19 cellular contexts compared by ENCODE assay signal in the genomic region with DNA sequence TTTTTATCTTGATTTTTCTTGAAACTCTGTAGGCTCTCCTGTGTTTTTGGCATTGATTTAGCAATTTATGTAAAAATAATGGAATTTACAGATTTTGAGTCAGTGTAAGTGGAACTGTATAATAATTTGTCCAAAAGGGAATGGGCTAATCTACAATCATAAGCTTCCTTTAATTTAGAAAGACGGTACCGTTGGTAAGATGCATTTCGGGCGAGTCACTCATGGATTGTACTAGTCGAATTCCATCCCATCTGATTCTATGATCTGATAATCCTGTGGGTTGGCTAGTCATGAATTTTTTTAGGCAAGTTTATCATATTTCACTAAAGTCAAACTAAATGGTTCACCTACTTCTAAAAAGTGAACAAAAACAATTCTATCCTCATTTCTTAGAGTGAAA.
DNase-seq lines count a peak whose midpoint lies in the region; ATAC-seq, FAIRE-seq and TF ChIP-seq lines count a peak whose summit lies in the region.
"Had no signal": no experiment of that assay in that cellular context is flagged by ENCODE, and none has a peak within 500 bp of the region (broad histone marks: within the 10 kb centered on the region; RNA-seq: fewer than 3 reads in every experiment).

No MANE protein-coding gene starts in this region.

- POLR2A ChIA-PET in A673 (lab: Charles Lee; ENCODE audit: low non-redundant PET) = no interaction called here

- H3K27me3 ChIP-seq in A673 (replicated peaks; ENCODE audit: insufficient read depth, low read depth, low read length, poor library complexity) (no peaks in the 10 kb centered on the region), astrocyte (ENCODE audit: insufficient read depth, low read length) (no peaks in the 10 kb centered on the region)
- H3K27me3 ChIP-seq: heart right ventricle had no signal

- peaks cover 3% of the 10 kb centered on the region for H3K4me1 Mint-ChIP-seq in astrocyte (ENCODE audit: low read depth, unreplicated experiment)

- no peak overlapping the region for H3K4me3 ChIP-seq in A673 (ENCODE audit: low read depth, low read length, poor library complexity, severe bottlenecking)
- H3K4me3 ChIP-seq in astrocyte (ENCODE audit: insufficient read depth, low read depth, low read length) = no peak overlapping the region
- no peak overlapping the region for H3K4me3 ChIP-seq in foreskin fibroblast (ENCODE audit: low read depth in 1 of 2, low read length in 2 of 2)
- H3K4me3 ChIP-seq in kidney (ENCODE audit: low read length in 2 of 2) = no peak overlapping the region
- H3K4me3 ChIP-seq: heart right ventricle, prostate gland had no signal

- H3K36me3 Mint-ChIP-seq in astrocyte (ENCODE audit: low read depth, unreplicated experiment) = peaks cover 7% of the 10 kb centered on the region

- H3K79me2 ChIP-seq in astrocyte (ENCODE audit: insufficient read depth, low read length) = no peaks in the 10 kb centered on the region

- intact Hi-C loops in A673 (cut with micrococcal nuclease; ENCODE audit: unreplicated experiment) = no loop called here
- intact Hi-C loops in kidney (cut with DNase I) = no loop called here

- no peaks in the 10 kb centered on the region for H3K27me3 Mint-ChIP-seq in astrocyte (ENCODE audit: low read depth, unreplicated experiment)
- H3K27me3 Mint-ChIP-seq: effector memory CD8-positive, alpha-beta T cell had no signal

- peak; percentile 4 for DNase-seq in A673 (ENCODE audit: low spot score)
- peak; percentile 41 for DNase-seq in HS-27A (ENCODE audit: low read depth)
- peak; percentile 81 for DNase-seq in astrocyte (ENCODE audit: low read depth)
- peak; percentile 65 to 81 for DNase-seq in foreskin fibroblast
- no peak for DNase-seq in AML-193 (lab: John Stamatoyannopoulos, UW)
- DNase-seq in kidney = no peak
- DNase-seq in C1 segment of cervical spinal cord (lab: John Stamatoyannopoulos, UW) = no peak
- DNase-seq: activated CD4-positive, CD25-positive, alpha-beta regulatory T cell treated with anti-CD3 and anti-CD28 coated beads, Interleukin-2, amount 50 U/mL, for 72 hours; activated CD8-positive, alpha-beta memory T cell treated with anti-CD3 and anti-CD28 coated beads, Interleukin-2, amount 50 U/mL, for 4 hours; activated naive CD4-positive, alpha-beta T cell; effector memory CD8-positive, alpha-beta T cell; heart right ventricle; left colon; NCI-H2081; NCI-H774; T-helper 2 cell had no signal

- TF ChIP-seq CTCF in A673 (conservative IDR thresholded peaks at IDR 0.05; ENCODE audit: low read depth, low read length) = no peak
- no peak for TF ChIP-seq CTCF in astrocyte (IDR thresholded peaks at IDR 0.05; ENCODE audit: insufficient read depth, low read depth, low read length)
- TF ChIP-seq CTCF in foreskin fibroblast (IDR thresholded peaks at IDR 0.05; ENCODE audit: low read depth, low read length) = no peak
- TF ChIP-seq CTCF in kidney (IDR thresholded peaks at IDR 0.05; ENCODE audit: borderline replicate concordance, extremely low read depth, insufficient read depth) = no peak

- H3K27ac Mint-ChIP-seq in astrocyte (ENCODE audit: unreplicated experiment) = no peak overlapping the region
- H3K27ac Mint-ChIP-seq: effector memory CD8-positive, alpha-beta T cell had no signal

- H3K36me3 ChIP-seq in A673 (ENCODE audit: insufficient read depth, low read length, poor library complexity, severe bottlenecking) = no peaks in the 10 kb centered on the region
- no peaks in the 10 kb centered on the region for H3K36me3 ChIP-seq in astrocyte (ENCODE audit: insufficient read depth, low read length)
- H3K36me3 ChIP-seq in kidney (ENCODE audit: control insufficient read depth in 1 of 2, insufficient read depth in 2 of 2, low read length in 2 of 2) = no peaks in the 10 kb centered on the region
- H3K36me3 ChIP-seq: prostate gland had no signal

- no peak overlapping the region for H3K4me3 Mint-ChIP-seq in astrocyte (ENCODE audit: unreplicated experiment)
- H3K4me3 Mint-ChIP-seq: effector memory CD8-positive, alpha-beta T cell had no signal

- H3K9ac ChIP-seq in astrocyte (ENCODE audit: low read length) (no peak overlapping the region), kidney (ENCODE audit: low read length in 2 of 2) (no peak overlapping the region)

- H3K9me3 ChIP-seq in A673 (ENCODE audit: low read depth, low read length, poor library complexity, severe bottlenecking) (no peaks in the 10 kb centered on the region), astrocyte (ENCODE audit: insufficient read depth, low read depth, low read length) (no peaks in the 10 kb centered on the region), kidney (ENCODE audit: control insufficient read depth in 1 of 2, low read length in 2 of 2) (no peaks in the 10 kb centered on the region)
- H3K9me3 ChIP-seq: heart right ventricle, prostate gland had no signal

- no peak for ATAC-seq in HG03108 (IDR thresholded peaks at IDR 0.05; ENCODE audit: unreplicated experiment)
- ATAC-seq: effector memory CD8-positive, alpha-beta T cell; heart right ventricle had no signal

- H3K4me1 ChIP-seq in A673 (ENCODE audit: insufficient read depth, low read length, poor library complexity, severe bottlenecking) = no peaks in the 10 kb centered on the region
- peaks cover 3% of the 10 kb centered on the region for H3K4me1 ChIP-seq in astrocyte (ENCODE audit: insufficient read depth, low read length)
- H3K4me1 ChIP-seq in kidney (ENCODE audit: control insufficient read depth in 1 of 2, insufficient read depth in 1 of 2, low read depth in 1 of 2, low read length in 2 of 2) = no peaks in the 10 kb centered on the region
- H3K4me1 ChIP-seq: heart right ventricle, prostate gland had no signal

- no peaks in the 10 kb centered on the region for H3K9me3 Mint-ChIP-seq in astrocyte (ENCODE audit: unreplicated experiment)
- H3K9me3 Mint-ChIP-seq: effector memory CD8-positive, alpha-beta T cell had no signal

- H2AFZ ChIP-seq in astrocyte (ENCODE audit: low read depth, low read length) = no peak overlapping the region

- no peaks in the 10 kb centered on the region for H4K20me1 ChIP-seq in astrocyte (ENCODE audit: insufficient read depth, low read length)

- CTCF ChIA-PET in A673 (lab: Charles Lee) = no interaction called here

- peak; percentile 99 for FAIRE-seq in astrocyte (lab: Jason Lieb, UNC)
- no peak for FAIRE-seq in kidney (lab: Jason Lieb, UNC)
- FAIRE-seq: bronchial epithelial cell had no signal

- H3K27ac ChIP-seq in A673 (ENCODE audit: low read depth, low read length, poor library complexity, severe bottlenecking) (no peak overlapping the region), astrocyte (ENCODE audit: low read depth, low read length) (peak overlapping the region; percentile 38), kidney (ENCODE audit: low read depth in 2 of 2, low read length in 2 of 2) (no peak overlapping the region)
- H3K27ac ChIP-seq: heart right ventricle, prostate gland had no signal

- peak overlapping the region; percentile 27 for H3K4me2 ChIP-seq in astrocyte (ENCODE audit: low read length)

- BruUV-seq in A673 (replicated peaks; lab: Mats Ljungman, UMichigan) = no TSS peak

Comparison
In these comparisons a context has a peak if more than half of its experiments do, and no peak if none do; other contexts are left out.
1. DNase-seq: peak in A673 (single experiment), HS-27A (single experiment), astrocyte (single experiment) and foreskin fibroblast (2 of 2); none in AML-193 (0 of 2), kidney (single experiment) and C1 segment of cervical spinal cord (0 of 14).